Comparison of ENCODE assay signal across 16 cellular contexts in the genomic region with DNA sequence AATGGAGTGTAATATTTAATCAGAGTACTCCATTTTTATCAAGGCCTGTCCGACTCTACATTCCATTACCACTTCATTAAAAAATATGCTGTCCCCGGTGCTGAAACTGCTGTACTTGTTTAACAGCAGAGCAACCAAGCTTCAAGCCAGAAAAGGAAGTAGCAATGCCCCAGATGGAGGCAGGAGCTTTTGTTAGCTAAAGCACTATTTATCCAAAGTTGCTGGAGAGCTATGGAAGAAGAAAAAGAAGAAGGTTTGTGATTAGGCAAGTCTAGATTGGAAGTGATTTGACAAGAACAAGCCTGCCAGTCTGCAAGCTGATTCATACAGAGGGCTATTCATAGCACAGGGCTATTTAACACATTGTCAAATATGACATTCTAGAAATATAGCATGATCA.
DNase-seq lines count a peak whose midpoint lies in the region; ATAC-seq, FAIRE-seq and TF ChIP-seq lines count a peak whose summit lies in the region.
"Had no signal": no experiment of that assay in that cellular context is flagged by ENCODE, and none has a peak within 500 bp of the region (broad histone marks: within the 10 kb centered on the region; RNA-seq: fewer than 3 reads in every experiment).

No MANE protein-coding gene starts in this region.

- no peak overlapping the region for H3K27ac ChIP-seq in A549
- H3K27ac ChIP-seq in MM.1S (ENCODE audit: low read length): no peak overlapping the region

- WGBS in A549 (ENCODE audit: missing lambda C conversion rate): 3% methylated on average over 2 of the region's 2 CpGs

- no peak overlapping the region for H2AFZ ChIP-seq in MM.1S (ENCODE audit: low read length)

- H3K4me2 ChIP-seq in A549: no peak overlapping the region
- no peak overlapping the region for H3K4me2 ChIP-seq in MM.1S (ENCODE audit: low read depth, low read length)

- no peaks in the 10 kb centered on the region; the same call in 1 of the 2 replicates for H3K36me3 ChIP-seq in MM.1S (replicated peaks; ENCODE audit: insufficient read depth, low read length)
- H3K36me3 ChIP-seq: HAP-1 had no signal

- no peak for TF ChIP-seq POLR2A in A549 (IDR thresholded peaks at IDR 0.05; ENCODE audit: low read length)

- H3K27me3 ChIP-seq in MM.1S (replicated peaks; ENCODE audit: insufficient read depth, low read length): no peaks in the 10 kb centered on the region

- no peak for DNase-seq in A549 (ENCODE audit: low read depth in 1 of 2, low spot score in 1 of 2)
- peak; percentile 27 for DNase-seq in MM.1S
- peak; percentile 5 for DNase-seq in amniotic epithelial cell (ENCODE audit: low read depth)
- peak; percentile 20 for DNase-seq in iPS-NIHi7 (ENCODE audit: extremely low spot score)
- no peak for DNase-seq in NCI-H2196 (lab: John Stamatoyannopoulos, UW; ENCODE audit: unreplicated experiment)
- DNase-seq in T-helper 9 cell: no peak
- DNase-seq: activated CD4-positive, alpha-beta memory T cell treated with anti-CD3 and anti-CD28 coated beads for 36 hours; aorta; dorsolateral prefrontal cortex; Karpas-422; NCI-H2081; NCI-H774; Right ventricle myocardium superior had no signal

- no peaks in the 10 kb centered on the region for H3K79me2 ChIP-seq in MM.1S (ENCODE audit: low read length)

- FAIRE-seq in A549 (lab: Jason Lieb, UNC): no peak

- CTCF ChIA-PET in A549 (lab: Yijun Ruan, JAX): interaction anchor here (0.8 kb wide), 1 partner anchor 32 kb away, joined by 4 read pairs; no protein-coding TSS in a partner anchor

- no peaks in the 10 kb centered on the region for H3K9me3 ChIP-seq in A549
- no peaks in the 10 kb centered on the region for H3K9me3 ChIP-seq in MM.1S (replicated peaks; ENCODE audit: insufficient read depth, low read length)
- H3K9me3 ChIP-seq: HAP-1 had no signal

- no peak overlapping the region for H3K9ac ChIP-seq in MM.1S (ENCODE audit: low read length)

- TF ChIP-seq EP300 in A549 (IDR thresholded peaks at IDR 0.05): no peak

- POLR2A ChIA-PET in A549 (lab: Yijun Ruan, JAX): no interaction called here

- no peak for TF ChIP-seq RAD21 in A549 (conservative IDR thresholded peaks at IDR 0.05 in 1 of 2, IDR thresholded peaks at IDR 0.05 in 1 of 2)

- TF ChIP-seq CTCF in A549 (IDR thresholded peaks at IDR 0.05) (no peak), MM.1S (IDR thresholded peaks at IDR 0.05; ENCODE audit: low read length) (no peak)

- H3F3A ChIP-seq in MM.1S (ENCODE audit: insufficient read depth, low read length): no peaks in the 10 kb centered on the region

- H3K4me1 ChIP-seq in A549: no peaks in the 10 kb centered on the region
- H3K4me1 ChIP-seq in MM.1S (ENCODE audit: low read length): no peaks in the 10 kb centered on the region
- H3K4me1 ChIP-seq: HAP-1 had no signal

- H4K20me1 ChIP-seq in MM.1S (ENCODE audit: insufficient read depth, low read length): no peaks in the 10 kb centered on the region

- ATAC-seq in A549: no peak
- no peak for ATAC-seq in GM19452 (IDR thresholded peaks at IDR 0.05; ENCODE audit: unreplicated experiment)
- no peak for ATAC-seq in HG02610 (IDR thresholded peaks at IDR 0.05; ENCODE audit: unreplicated experiment)

- no peak overlapping the region for H3K4me3 ChIP-seq in A549
- H3K4me3 ChIP-seq in MM.1S (ENCODE audit: low read length): no peak overlapping the region
- H3K4me3 ChIP-seq: dorsolateral prefrontal cortex, HAP-1 had no signal

- no peaks in the 10 kb centered on the region for H3K9me2 ChIP-seq in MM.1S (replicated peaks; ENCODE audit: insufficient read depth, low read length)

TF ChIP-seq in A549, 52 proteins besides CTCF, POLR2A, EP300 and RAD21:
- TF ChIP-seq NPAS2 (CRISPR knock-in tag; IDR thresholded peaks at IDR 0.05; ENCODE audit: borderline replicate concordance) (no peak), REST (IDR thresholded peaks at IDR 0.05) (peak; percentile 79)

Comparison
In these comparisons a context has a peak if more than half of its experiments do, and no peak if none do; other contexts are left out.
1. DNase-seq: peak in MM.1S (single experiment), amniotic epithelial cell (single experiment) and iPS-NIHi7 (single experiment); none in A549 (0 of 2), NCI-H2196 (single experiment) and T-helper 9 cell (single experiment).